In genomic region chr19:10353793-10354391, GRCh38 we compare ENCODE assay signal across 8 cellular contexts. TPM values are rescaled to one million over a fixed set of nuclear protein-coding genes. Genes with fewer than 3 reads are reported as not detected.
DNase-seq lines count a peak whose midpoint lies in the region; ATAC-seq and TF ChIP-seq lines count a peak whose summit lies in the region.

No MANE protein-coding gene starts in this region.

- peak overlapping the region; percentile 68 for H3K4me3 ChIP-seq in H7 (ENCODE audit: insufficient read depth, low read depth, low read length)
- H3K4me3 ChIP-seq in fibroblast of pulmonary artery (replicated peaks; ENCODE audit: low read depth, low read length): no peak overlapping the region

- ATAC-seq in GM21515 (IDR thresholded peaks at IDR 0.05; ENCODE audit: unreplicated experiment): no peak

- no peaks in the 10 kb centered on the region for H3K27me3 ChIP-seq in H7 (ENCODE audit: control insufficient read depth, insufficient read depth, low read length)

- no peak for TF ChIP-seq CTCF in fibroblast of pulmonary artery (IDR thresholded peaks at IDR 0.05; ENCODE audit: low read length, missing control alignments)

- peak; percentile 97 for DNase-seq in H7
- peak; percentile 69 for DNase-seq in activated CD4-positive, CD25-positive, alpha-beta regulatory T cell treated with anti-CD3 and anti-CD28 coated beads, Interleukin-2, amount 50 U/mL, for 72 hours
- DNase-seq in fibroblast of pulmonary artery (ENCODE audit: low read depth): peak; percentile 15
- DNase-seq in stimulated activated CD4-positive, alpha-beta T cell treated with anti-CD3 and anti-CD28 coated beads, Interleukin-12 subunit alpha, Interleukin-12 subunit beta, amount 100 ng/mL, for 4 hours: peak; percentile 35
- DNase-seq in NCI-H2107 treated with DMSO at 0.1 percent for 48 hours (lab: John Stamatoyannopoulos, UW; ENCODE audit: unreplicated experiment): no peak
- no peak for DNase-seq in NCI-H1694 (lab: John Stamatoyannopoulos, UW)
- no peak for DNase-seq in C1 segment of cervical spinal cord (lab: John Stamatoyannopoulos, UW)

- no peaks in the 10 kb centered on the region; the same call in 1 of the 2 replicates for H3K36me3 ChIP-seq in H7 (replicated peaks; ENCODE audit: control insufficient read depth, insufficient read depth, low read length)

RNA-seq across cellular contexts. Expression of gene ICAM3, which starts 14.5 kb away (rescaled TPM):
- 15.2 and 16.1 TPM in 2 replicates for total RNA-seq in H7 (2014; rRNA removed; shearing (Covaris generic))

RNA-seq across cellular contexts. Expression of gene RAVER1, which starts 20.6 kb away (rescaled TPM):
- 32.2 and 36.1 TPM in 2 replicates for total RNA-seq in H7 (2014; rRNA removed; shearing (Covaris generic))

RNA-seq across cellular contexts. Expression of gene TYK2, which starts 26.5 kb away (rescaled TPM):
- total RNA-seq in H7 (2014; rRNA removed; shearing (Covaris generic)): 48.0 and 48.3 TPM in 2 replicates

RNA-seq across cellular contexts. Expression of gene FDX2, which starts 38.1 kb away (rescaled TPM):
- total RNA-seq in H7 (2014; rRNA removed; shearing (Covaris generic)): 22.3 and 40.8 TPM in 2 replicates

RNA-seq across cellular contexts. Expression of gene ZGLP1, which starts 44.3 kb away (rescaled TPM):
- 0.17 and 0.85 TPM in 2 replicates for total RNA-seq in H7 (2014; rRNA removed; shearing (Covaris generic))

Comparison
In these comparisons a context has a peak if more than half of its experiments do, and no peak if none do; other contexts are left out.
1. DNase-seq: peak in H7 (single experiment), activated CD4-positive, CD25-positive, alpha-beta regulatory T cell treated with anti-CD3 and anti-CD28 coated beads, Interleukin-2, amount 50 U/mL, for 72 hours (single experiment), fibroblast of pulmonary artery (single experiment) and stimulated activated CD4-positive, alpha-beta T cell treated with anti-CD3 and anti-CD28 coated beads, Interleukin-12 subunit alpha, Interleukin-12 subunit beta, amount 100 ng/mL, for 4 hours (single experiment); none in NCI-H2107 treated with DMSO at 0.1 percent for 48 hours (single experiment), NCI-H1694 (single experiment) and C1 segment of cervical spinal cord (0 of 14).